In genomic region chr1:94481473-94481933, GRCh38 we compare ENCODE assay signal across 8 cellular contexts.
DNase-seq lines count a peak whose midpoint lies in the region; ATAC-seq and TF ChIP-seq lines count a peak whose summit lies in the region.

No MANE protein-coding gene starts in this region.

- CTCF ChIA-PET in WTC11 (lab: Charles Lee), result interaction anchor here (0.6 to 3.1 kb wide), 29 partner anchors 8 to 562 kb away, joined by 3 to 17 read pairs (median 4); partner anchors contain the start of gene ABCD3

- H3K27ac ChIP-seq in CD4-positive, CD25-positive, alpha-beta regulatory T cell (ENCODE audit: insufficient read depth, low read length, poor library complexity, severe bottlenecking), result no peak overlapping the region
- no peak overlapping the region for H3K27ac ChIP-seq in effector memory CD4-positive, alpha-beta T cell (ENCODE audit: insufficient read depth, low read length, poor library complexity, severe bottlenecking)
- H3K27ac ChIP-seq in substantia nigra (ENCODE audit: low read depth, low read length, poor library complexity, severe bottlenecking), result no peak overlapping the region

- H3K27ac Mint-ChIP-seq in CD4-positive, CD25-positive, alpha-beta regulatory T cell, result peak overlapping the region in 2 of 3 donors; percentile 13 to 46
- H3K27ac Mint-ChIP-seq in WTC11, result peak overlapping the region; percentile 19; the same call in 1 of the 2 replicates
- H3K27ac Mint-ChIP-seq in memory B cell, result no peak overlapping the region

- H3K9me3 Mint-ChIP-seq in CD4-positive, CD25-positive, alpha-beta regulatory T cell, result no peaks in the 10 kb centered on the region
- H3K9me3 Mint-ChIP-seq in WTC11 (no peaks in the 10 kb centered on the region), memory B cell (no peaks in the 10 kb centered on the region)

- H3K4me1 ChIP-seq in CD4-positive, CD25-positive, alpha-beta regulatory T cell (ENCODE audit: control insufficient read depth, insufficient read depth, low read length, poor library complexity, severe bottlenecking), result no peaks in the 10 kb centered on the region
- no peaks in the 10 kb centered on the region for H3K4me1 ChIP-seq in effector memory CD4-positive, alpha-beta T cell (ENCODE audit: control insufficient read depth, insufficient read depth, low read length, poor library complexity, severe bottlenecking)

- DNase-seq in CD4-positive, CD25-positive, alpha-beta regulatory T cell, result peak; percentile 3 to 70 (median 45)
- peak; percentile 69 for DNase-seq in NCI-H2196 treated with DMSO at 0.1 percent for 48 hours (lab: John Stamatoyannopoulos, UW; ENCODE audit: unreplicated experiment)
- DNase-seq in WTC11 (ENCODE audit: low spot score), result peak; percentile 47
- peak; percentile 1 to 3 (median 3) for DNase-seq in effector memory CD4-positive, alpha-beta T cell
- DNase-seq in memory B cell (ENCODE audit: low spot score in 2 of 2), result peak; percentile 40 to 43
- DNase-seq in substantia nigra (lab: John Stamatoyannopoulos, UW), result peak in 39 of 49 donors; percentile 1 to 62 (median 21)

- H3K36me3 ChIP-seq in CD4-positive, CD25-positive, alpha-beta regulatory T cell (ENCODE audit: control insufficient read depth, insufficient read depth, low read length), result peaks cover 23% of the 10 kb centered on the region
- H3K36me3 ChIP-seq in effector memory CD4-positive, alpha-beta T cell (ENCODE audit: control insufficient read depth, insufficient read depth, low read length), result no peaks in the 10 kb centered on the region

- no peaks in the 10 kb centered on the region for H3K27me3 Mint-ChIP-seq in CD4-positive, CD25-positive, alpha-beta regulatory T cell
- no peaks in the 10 kb centered on the region for H3K27me3 Mint-ChIP-seq in WTC11 (ENCODE audit: low read depth)
- no peaks in the 10 kb centered on the region for H3K27me3 Mint-ChIP-seq in memory B cell

- H3K4me3 Mint-ChIP-seq in CD4-positive, CD25-positive, alpha-beta regulatory T cell, result no peak overlapping the region
- H3K4me3 Mint-ChIP-seq in WTC11 (no peak overlapping the region), memory B cell (no peak overlapping the region)

- ATAC-seq in CD4-positive, CD25-positive, alpha-beta regulatory T cell (ENCODE audit: low read depth in 2 of 2), result peak; percentile 62 to 79
- ATAC-seq in GM18909 (IDR thresholded peaks at IDR 0.05; ENCODE audit: poor library complexity, unreplicated experiment), result peak; percentile 92
- peak; percentile 95 for ATAC-seq in HG03103 (IDR thresholded peaks at IDR 0.05; ENCODE audit: low read depth, unreplicated experiment)
- ATAC-seq in WTC11, result peak; percentile 100
- peak; percentile 72 for ATAC-seq in memory B cell (ENCODE audit: low read depth)

- H3K4me1 Mint-ChIP-seq in CD4-positive, CD25-positive, alpha-beta regulatory T cell, result peaks cover 0 to 10% (median 1%) of the 10 kb centered on the region in 4 donors
- H3K4me1 Mint-ChIP-seq in WTC11, result 0 out of 2 replicates have a peak, but pooled peaks cover 2% of the 10 kb centered on the region
- no peaks in the 10 kb centered on the region for H3K4me1 Mint-ChIP-seq in memory B cell

- H3K36me3 Mint-ChIP-seq in CD4-positive, CD25-positive, alpha-beta regulatory T cell, result peaks cover 28% of the 10 kb centered on the region
- H3K36me3 Mint-ChIP-seq in WTC11, result peaks cover 6% of the 10 kb centered on the region
- peaks cover 20% of the 10 kb centered on the region for H3K36me3 Mint-ChIP-seq in memory B cell

- POLR2A ChIA-PET in WTC11 (lab: Charles Lee), result no interaction called here

- no peaks in the 10 kb centered on the region for H3K27me3 ChIP-seq in CD4-positive, CD25-positive, alpha-beta regulatory T cell (ENCODE audit: control insufficient read depth, insufficient read depth, low read length)
- no peaks in the 10 kb centered on the region for H3K27me3 ChIP-seq in effector memory CD4-positive, alpha-beta T cell (replicated peaks; ENCODE audit: control insufficient read depth, insufficient read depth, low read length, poor library complexity, severe bottlenecking)

- peak; percentile 72 for TF ChIP-seq CTCF in WTC11 (IDR thresholded peaks at IDR 0.05)

- H3K9me3 ChIP-seq in CD4-positive, CD25-positive, alpha-beta regulatory T cell (ENCODE audit: control insufficient read depth in 2 of 2, low read length in 2 of 2), result no peaks in the 10 kb centered on the region
- no peaks in the 10 kb centered on the region for H3K9me3 ChIP-seq in effector memory CD4-positive, alpha-beta T cell (ENCODE audit: control insufficient read depth, low read length)

- no peak overlapping the region for H3K4me3 ChIP-seq in CD4-positive, CD25-positive, alpha-beta regulatory T cell (ENCODE audit: low read depth, low read length)
- H3K4me3 ChIP-seq in effector memory CD4-positive, alpha-beta T cell (ENCODE audit: insufficient read depth, low read depth, low read length, poor library complexity, severe bottlenecking), result no peak overlapping the region

TF ChIP-seq in WTC11, 78 proteins besides CTCF, POLR2A, EP300 and RAD21 (continues in another document):
- TF ChIP-seq, protein P1, sequence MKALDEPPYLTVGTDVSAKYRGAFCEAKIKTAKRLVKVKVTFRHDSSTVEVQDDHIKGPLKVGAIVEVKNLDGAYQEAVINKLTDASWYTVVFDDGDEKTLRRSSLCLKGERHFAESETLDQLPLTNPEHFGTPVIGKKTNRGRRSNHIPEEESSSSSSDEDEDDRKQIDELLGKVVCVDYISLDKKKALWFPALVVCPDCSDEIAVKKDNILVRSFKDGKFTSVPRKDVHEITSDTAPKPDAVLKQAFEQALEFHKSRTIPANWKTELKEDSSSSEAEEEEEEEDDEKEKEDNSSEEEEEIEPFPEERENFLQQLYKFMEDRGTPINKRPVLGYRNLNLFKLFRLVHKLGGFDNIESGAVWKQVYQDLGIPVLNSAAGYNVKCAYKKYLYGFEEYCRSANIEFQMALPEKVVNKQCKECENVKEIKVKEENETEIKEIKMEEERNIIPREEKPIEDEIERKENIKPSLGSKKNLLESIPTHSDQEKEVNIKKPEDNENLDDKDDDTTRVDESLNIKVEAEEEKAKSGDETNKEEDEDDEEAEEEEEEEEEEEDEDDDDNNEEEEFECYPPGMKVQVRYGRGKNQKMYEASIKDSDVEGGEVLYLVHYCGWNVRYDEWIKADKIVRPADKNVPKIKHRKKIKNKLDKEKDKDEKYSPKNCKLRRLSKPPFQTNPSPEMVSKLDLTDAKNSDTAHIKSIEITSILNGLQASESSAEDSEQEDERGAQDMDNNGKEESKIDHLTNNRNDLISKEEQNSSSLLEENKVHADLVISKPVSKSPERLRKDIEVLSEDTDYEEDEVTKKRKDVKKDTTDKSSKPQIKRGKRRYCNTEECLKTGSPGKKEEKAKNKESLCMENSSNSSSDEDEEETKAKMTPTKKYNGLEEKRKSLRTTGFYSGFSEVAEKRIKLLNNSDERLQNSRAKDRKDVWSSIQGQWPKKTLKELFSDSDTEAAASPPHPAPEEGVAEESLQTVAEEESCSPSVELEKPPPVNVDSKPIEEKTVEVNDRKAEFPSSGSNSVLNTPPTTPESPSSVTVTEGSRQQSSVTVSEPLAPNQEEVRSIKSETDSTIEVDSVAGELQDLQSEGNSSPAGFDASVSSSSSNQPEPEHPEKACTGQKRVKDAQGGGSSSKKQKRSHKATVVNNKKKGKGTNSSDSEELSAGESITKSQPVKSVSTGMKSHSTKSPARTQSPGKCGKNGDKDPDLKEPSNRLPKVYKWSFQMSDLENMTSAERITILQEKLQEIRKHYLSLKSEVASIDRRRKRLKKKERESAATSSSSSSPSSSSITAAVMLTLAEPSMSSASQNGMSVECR (CRISPR knock-in tag; IDR thresholded peaks at IDR 0.05; ENCODE audit: borderline replicate concordance), result no peak
- TF ChIP-seq E2F1 (CRISPR knock-in tag; IDR thresholded peaks at IDR 0.05) (no peak), ZNF219 (CRISPR knock-in tag; IDR thresholded peaks at IDR 0.05; ENCODE audit: borderline replicate concordance) (no peak), E2F5 (CRISPR knock-in tag; IDR thresholded peaks at IDR 0.05) (no peak), GRHL2 (CRISPR knock-in tag; IDR thresholded peaks at IDR 0.05; ENCODE audit: insufficient replicate concordance, severe bottlenecking) (no peak), CREM (CRISPR knock-in tag; IDR thresholded peaks at IDR 0.05) (no peak)
- TF ChIP-seq, protein P2, sequence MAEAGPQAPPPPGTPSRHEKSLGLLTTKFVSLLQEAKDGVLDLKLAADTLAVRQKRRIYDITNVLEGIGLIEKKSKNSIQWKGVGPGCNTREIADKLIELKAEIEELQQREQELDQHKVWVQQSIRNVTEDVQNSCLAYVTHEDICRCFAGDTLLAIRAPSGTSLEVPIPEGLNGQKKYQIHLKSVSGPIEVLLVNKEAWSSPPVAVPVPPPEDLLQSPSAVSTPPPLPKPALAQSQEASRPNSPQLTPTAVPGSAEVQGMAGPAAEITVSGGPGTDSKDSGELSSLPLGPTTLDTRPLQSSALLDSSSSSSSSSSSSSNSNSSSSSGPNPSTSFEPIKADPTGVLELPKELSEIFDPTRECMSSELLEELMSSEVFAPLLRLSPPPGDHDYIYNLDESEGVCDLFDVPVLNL (CRISPR knock-in tag; IDR thresholded peaks at IDR 0.05; ENCODE audit: borderline replicate concordance, low read depth), result no peak
- TF ChIP-seq, protein P3, sequence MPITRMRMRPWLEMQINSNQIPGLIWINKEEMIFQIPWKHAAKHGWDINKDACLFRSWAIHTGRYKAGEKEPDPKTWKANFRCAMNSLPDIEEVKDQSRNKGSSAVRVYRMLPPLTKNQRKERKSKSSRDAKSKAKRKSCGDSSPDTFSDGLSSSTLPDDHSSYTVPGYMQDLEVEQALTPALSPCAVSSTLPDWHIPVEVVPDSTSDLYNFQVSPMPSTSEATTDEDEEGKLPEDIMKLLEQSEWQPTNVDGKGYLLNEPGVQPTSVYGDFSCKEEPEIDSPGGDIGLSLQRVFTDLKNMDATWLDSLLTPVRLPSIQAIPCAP (CRISPR knock-in tag; IDR thresholded peaks at IDR 0.05), result no peak

Comparison
In these comparisons a context has a peak if more than half of its experiments do, and no peak if none do; other contexts are left out.
1. DNase-seq: peak in every context shown above with its lines; median percentile 69 in NCI-H2196 treated with DMSO at 0.1 percent for 48 hours; 47 in WTC11; 45 in CD4-positive, CD25-positive, alpha-beta regulatory T cell; 42 in memory B cell; 21 in substantia nigra; 3 in effector memory CD4-positive, alpha-beta T cell.